1 cellular context compared by ENCODE assay signal in the genomic region with DNA sequence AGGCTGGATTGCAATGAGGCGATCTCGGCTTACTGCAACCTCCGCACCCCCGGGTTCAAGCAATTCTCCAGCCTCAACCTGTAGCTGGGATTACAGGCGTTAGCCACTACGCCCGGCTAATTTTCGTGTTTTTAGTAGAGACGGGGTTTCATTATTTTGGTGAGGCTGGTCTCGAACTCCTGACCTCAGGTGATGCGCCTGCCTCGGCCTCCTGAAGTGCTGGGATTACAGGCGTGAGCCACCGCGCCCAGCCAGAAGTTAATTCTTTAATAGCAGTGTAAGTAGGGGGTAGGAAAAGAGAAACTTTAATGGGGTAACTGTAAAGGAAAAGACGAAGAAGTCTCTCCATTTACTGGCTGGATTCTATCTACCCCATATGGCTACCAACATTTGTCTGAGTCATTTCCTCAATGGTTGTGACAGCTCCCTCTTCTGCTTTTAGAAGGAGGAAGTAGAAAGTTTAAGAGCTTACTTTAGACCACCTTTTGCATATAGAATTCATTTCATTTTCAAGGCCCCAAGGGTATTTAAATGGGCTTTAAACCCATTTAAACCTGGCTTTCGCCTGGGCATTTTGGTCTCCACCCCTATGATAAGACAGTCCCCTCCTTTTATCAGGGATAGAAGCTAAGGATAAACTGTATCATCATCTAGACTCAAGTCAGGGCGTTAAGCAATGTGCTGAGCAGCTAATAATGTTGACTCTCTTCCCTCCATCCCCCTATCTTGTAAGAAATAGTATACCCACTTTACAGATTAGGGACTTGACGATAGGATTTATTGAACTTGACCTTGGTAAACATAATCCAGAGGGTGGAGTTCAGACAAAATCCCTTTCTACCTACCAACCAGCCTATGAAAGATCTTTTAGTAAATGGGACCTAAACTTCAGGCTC.
A peak's percentile ranks its signal among the peaks of the same experiment; 100 is the strongest.
TF ChIP-seq lines count a peak whose summit lies in the region.

No MANE protein-coding gene starts in this region.

TF ChIP-seq in K562, 482 proteins besides CTCF, POLR2A, EP300 and RAD21 (continued from another document):
- TF ChIP-seq, protein P1, sequence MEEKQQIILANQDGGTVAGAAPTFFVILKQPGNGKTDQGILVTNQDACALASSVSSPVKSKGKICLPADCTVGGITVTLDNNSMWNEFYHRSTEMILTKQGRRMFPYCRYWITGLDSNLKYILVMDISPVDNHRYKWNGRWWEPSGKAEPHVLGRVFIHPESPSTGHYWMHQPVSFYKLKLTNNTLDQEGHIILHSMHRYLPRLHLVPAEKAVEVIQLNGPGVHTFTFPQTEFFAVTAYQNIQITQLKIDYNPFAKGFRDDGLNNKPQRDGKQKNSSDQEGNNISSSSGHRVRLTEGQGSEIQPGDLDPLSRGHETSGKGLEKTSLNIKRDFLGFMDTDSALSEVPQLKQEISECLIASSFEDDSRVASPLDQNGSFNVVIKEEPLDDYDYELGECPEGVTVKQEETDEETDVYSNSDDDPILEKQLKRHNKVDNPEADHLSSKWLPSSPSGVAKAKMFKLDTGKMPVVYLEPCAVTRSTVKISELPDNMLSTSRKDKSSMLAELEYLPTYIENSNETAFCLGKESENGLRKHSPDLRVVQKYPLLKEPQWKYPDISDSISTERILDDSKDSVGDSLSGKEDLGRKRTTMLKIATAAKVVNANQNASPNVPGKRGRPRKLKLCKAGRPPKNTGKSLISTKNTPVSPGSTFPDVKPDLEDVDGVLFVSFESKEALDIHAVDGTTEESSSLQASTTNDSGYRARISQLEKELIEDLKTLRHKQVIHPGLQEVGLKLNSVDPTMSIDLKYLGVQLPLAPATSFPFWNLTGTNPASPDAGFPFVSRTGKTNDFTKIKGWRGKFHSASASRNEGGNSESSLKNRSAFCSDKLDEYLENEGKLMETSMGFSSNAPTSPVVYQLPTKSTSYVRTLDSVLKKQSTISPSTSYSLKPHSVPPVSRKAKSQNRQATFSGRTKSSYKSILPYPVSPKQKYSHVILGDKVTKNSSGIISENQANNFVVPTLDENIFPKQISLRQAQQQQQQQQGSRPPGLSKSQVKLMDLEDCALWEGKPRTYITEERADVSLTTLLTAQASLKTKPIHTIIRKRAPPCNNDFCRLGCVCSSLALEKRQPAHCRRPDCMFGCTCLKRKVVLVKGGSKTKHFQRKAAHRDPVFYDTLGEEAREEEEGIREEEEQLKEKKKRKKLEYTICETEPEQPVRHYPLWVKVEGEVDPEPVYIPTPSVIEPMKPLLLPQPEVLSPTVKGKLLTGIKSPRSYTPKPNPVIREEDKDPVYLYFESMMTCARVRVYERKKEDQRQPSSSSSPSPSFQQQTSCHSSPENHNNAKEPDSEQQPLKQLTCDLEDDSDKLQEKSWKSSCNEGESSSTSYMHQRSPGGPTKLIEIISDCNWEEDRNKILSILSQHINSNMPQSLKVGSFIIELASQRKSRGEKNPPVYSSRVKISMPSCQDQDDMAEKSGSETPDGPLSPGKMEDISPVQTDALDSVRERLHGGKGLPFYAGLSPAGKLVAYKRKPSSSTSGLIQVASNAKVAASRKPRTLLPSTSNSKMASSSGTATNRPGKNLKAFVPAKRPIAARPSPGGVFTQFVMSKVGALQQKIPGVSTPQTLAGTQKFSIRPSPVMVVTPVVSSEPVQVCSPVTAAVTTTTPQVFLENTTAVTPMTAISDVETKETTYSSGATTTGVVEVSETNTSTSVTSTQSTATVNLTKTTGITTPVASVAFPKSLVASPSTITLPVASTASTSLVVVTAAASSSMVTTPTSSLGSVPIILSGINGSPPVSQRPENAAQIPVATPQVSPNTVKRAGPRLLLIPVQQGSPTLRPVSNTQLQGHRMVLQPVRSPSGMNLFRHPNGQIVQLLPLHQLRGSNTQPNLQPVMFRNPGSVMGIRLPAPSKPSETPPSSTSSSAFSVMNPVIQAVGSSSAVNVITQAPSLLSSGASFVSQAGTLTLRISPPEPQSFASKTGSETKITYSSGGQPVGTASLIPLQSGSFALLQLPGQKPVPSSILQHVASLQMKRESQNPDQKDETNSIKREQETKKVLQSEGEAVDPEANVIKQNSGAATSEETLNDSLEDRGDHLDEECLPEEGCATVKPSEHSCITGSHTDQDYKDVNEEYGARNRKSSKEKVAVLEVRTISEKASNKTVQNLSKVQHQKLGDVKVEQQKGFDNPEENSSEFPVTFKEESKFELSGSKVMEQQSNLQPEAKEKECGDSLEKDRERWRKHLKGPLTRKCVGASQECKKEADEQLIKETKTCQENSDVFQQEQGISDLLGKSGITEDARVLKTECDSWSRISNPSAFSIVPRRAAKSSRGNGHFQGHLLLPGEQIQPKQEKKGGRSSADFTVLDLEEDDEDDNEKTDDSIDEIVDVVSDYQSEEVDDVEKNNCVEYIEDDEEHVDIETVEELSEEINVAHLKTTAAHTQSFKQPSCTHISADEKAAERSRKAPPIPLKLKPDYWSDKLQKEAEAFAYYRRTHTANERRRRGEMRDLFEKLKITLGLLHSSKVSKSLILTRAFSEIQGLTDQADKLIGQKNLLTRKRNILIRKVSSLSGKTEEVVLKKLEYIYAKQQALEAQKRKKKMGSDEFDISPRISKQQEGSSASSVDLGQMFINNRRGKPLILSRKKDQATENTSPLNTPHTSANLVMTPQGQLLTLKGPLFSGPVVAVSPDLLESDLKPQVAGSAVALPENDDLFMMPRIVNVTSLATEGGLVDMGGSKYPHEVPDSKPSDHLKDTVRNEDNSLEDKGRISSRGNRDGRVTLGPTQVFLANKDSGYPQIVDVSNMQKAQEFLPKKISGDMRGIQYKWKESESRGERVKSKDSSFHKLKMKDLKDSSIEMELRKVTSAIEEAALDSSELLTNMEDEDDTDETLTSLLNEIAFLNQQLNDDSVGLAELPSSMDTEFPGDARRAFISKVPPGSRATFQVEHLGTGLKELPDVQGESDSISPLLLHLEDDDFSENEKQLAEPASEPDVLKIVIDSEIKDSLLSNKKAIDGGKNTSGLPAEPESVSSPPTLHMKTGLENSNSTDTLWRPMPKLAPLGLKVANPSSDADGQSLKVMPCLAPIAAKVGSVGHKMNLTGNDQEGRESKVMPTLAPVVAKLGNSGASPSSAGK (IDR thresholded peaks at IDR 0.05): peak; percentile 46; the same call in 1 of the 2 replicates
- no peak for TF ChIP-seq ZBTB33 (CRISPR knock-in tag; IDR thresholded peaks at IDR 0.05)
- TF ChIP-seq FOXP1 (CRISPR knock-in tag; IDR thresholded peaks at IDR 0.05): no peak
- TF ChIP-seq SP1 (CRISPR knock-in tag; IDR thresholded peaks at IDR 0.05): no peak
- peak; percentile 59 for TF ChIP-seq CEBPB (tag; IDR thresholded peaks at IDR 0.05)
- no peak for TF ChIP-seq ZNF347 (CRISPR knock-in tag; IDR thresholded peaks at IDR 0.05; ENCODE audit: low read depth)
- no peak for TF ChIP-seq ZBTB9 (CRISPR knock-in tag; IDR thresholded peaks at IDR 0.05)
- no peak for TF ChIP-seq TSC22D4 (tag; IDR thresholded peaks at IDR 0.05)
- TF ChIP-seq SMARCE1 (IDR thresholded peaks at IDR 0.05): 0 out of 2 replicates have a peak, but pooled peaks have one; percentile 28
- TF ChIP-seq NONO (IDR thresholded peaks at IDR 0.05; ENCODE audit: low read depth in 2 of 2, low read length in 1 of 2): no peak
- no peak for TF ChIP-seq ETV5 (CRISPR knock-in tag; IDR thresholded peaks at IDR 0.05; ENCODE audit: low read depth)
- no peak for TF ChIP-seq BRD9 (IDR thresholded peaks at IDR 0.05; ENCODE audit: low read depth, partially characterized antibody)
- TF ChIP-seq POLR2AphosphoS2 (IDR thresholded peaks at IDR 0.05; ENCODE audit: low read length): no peak
- TF ChIP-seq ZNF436 (CRISPR knock-in tag; IDR thresholded peaks at IDR 0.05): no peak
- TF ChIP-seq ZBED1 (IDR thresholded peaks at IDR 0.05): no peak
- no peak; the same call in 1 of the 2 replicates for TF ChIP-seq ZKSCAN8 (CRISPR knock-in tag; IDR thresholded peaks at IDR 0.05)
- TF ChIP-seq BACH1 (tag; IDR thresholded peaks at IDR 0.05): peak; percentile 45; the same call in 1 of the 2 replicates
- no peak for TF ChIP-seq CEBPG (CRISPR knock-in tag; IDR thresholded peaks at IDR 0.05)
- TF ChIP-seq CEBPG (tag; conservative IDR thresholded peaks at IDR 0.05 in 1 of 2, IDR thresholded peaks at IDR 0.05 in 1 of 2): peak; percentile 36 to 46; a peak in 2 of 4 replicates
- no peak for TF ChIP-seq FOXA1 (IDR thresholded peaks at IDR 0.05; ENCODE audit: borderline replicate concordance)
- no peak for TF ChIP-seq RBM34 (IDR thresholded peaks at IDR 0.05; ENCODE audit: borderline replicate concordance, insufficient read depth, low read length)
- TF ChIP-seq RBM25 (IDR thresholded peaks at IDR 0.05; ENCODE audit: low read depth, low read length, severe bottlenecking): peak; percentile 36
- no peak for TF ChIP-seq RBFOX2 (IDR thresholded peaks at IDR 0.05; ENCODE audit: low read depth, low read length)
